In the genomic region with DNA sequence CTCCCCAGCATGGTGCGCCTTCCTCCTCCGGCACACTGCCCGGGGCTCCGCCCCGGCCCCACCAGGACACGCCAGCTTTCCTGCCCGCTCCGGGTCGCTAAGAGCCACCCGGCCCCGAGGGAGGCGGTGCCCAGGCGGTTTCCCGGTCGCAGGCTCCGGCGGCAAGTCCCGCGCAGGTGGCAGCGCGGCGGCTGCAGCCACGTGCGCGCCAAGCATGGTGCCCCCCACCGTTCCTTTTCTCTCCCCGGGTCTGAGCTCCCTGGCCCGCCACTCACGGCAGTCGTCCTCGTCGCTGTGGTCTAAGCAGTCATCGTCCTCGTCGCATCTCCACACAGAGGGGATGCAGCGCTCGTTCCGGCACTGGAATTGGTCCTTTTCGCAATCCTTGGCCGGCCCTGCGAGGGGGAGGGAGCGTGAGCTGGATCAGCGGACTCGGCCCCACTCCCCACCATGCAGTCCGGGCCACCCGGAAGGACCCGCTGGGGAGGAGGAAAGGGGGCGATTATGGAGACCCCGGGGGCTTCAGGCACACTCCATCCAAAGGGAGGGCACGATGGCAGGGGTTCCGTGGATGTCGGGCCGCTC, we compare ENCODE assay signal across 1 cellular context.
TF ChIP-seq lines count a peak whose summit lies in the region.

No MANE protein-coding gene starts in this region.

TF ChIP-seq in HepG2, 621 proteins besides CTCF, POLR2A, EP300 and RAD21 (continued from another document and continues in another):
- TF ChIP-seq BRF2 (CRISPR knock-in tag; IDR thresholded peaks at IDR 0.05) (no peak), SPEN (CRISPR knock-in tag; IDR thresholded peaks at IDR 0.05; ENCODE audit: low read depth) (no peak), RBM22 (optimal IDR thresholded peaks at IDR 0.05; ENCODE audit: low read length) (no peak), KDM4B (CRISPR knock-in tag; IDR thresholded peaks at IDR 0.05) (no peak), GRHL1 (CRISPR knock-in tag; conservative IDR thresholded peaks at IDR 0.05) (no peak), ZSCAN29 (CRISPR knock-in tag; conservative IDR thresholded peaks at IDR 0.05) (no peak), SOX13 (IDR thresholded peaks at IDR 0.05) (no peak), SOX13 (CRISPR knock-in tag; conservative IDR thresholded peaks at IDR 0.05 in 1 of 2, IDR thresholded peaks at IDR 0.05 in 1 of 2) (no peak), GTF2F1 (IDR thresholded peaks at IDR 0.05; ENCODE audit: low read length) (no peak), SKI (IDR thresholded peaks at IDR 0.05; ENCODE audit: partially characterized antibody) (no peak), ZNF101 (CRISPR knock-in tag; IDR thresholded peaks at IDR 0.05; ENCODE audit: borderline replicate concordance, low read depth) (no peak), GATA4 (IDR thresholded peaks at IDR 0.05; ENCODE audit: borderline replicate concordance, low read depth) (no peak), MYC (CRISPR knock-in tag; IDR thresholded peaks at IDR 0.05; ENCODE audit: borderline replicate concordance) (peak; percentile 89), ZNF337 (CRISPR knock-in tag; IDR thresholded peaks at IDR 0.05; ENCODE audit: borderline replicate concordance, low read depth) (no peak), BATF2 (CRISPR knock-in tag; IDR thresholded peaks at IDR 0.05) (no peak), HNRNPUL1 (IDR thresholded peaks at IDR 0.05; ENCODE audit: low read depth, low read length) (no peak), ZSCAN20 (CRISPR knock-in tag; IDR thresholded peaks at IDR 0.05; ENCODE audit: borderline replicate concordance) (no peak), ZNF720 (CRISPR knock-in tag; IDR thresholded peaks at IDR 0.05) (no peak), ZBTB8A (CRISPR knock-in tag; IDR thresholded peaks at IDR 0.05; ENCODE audit: borderline replicate concordance, low read depth) (no peak), MLLT10 (CRISPR knock-in tag; IDR thresholded peaks at IDR 0.05) (no peak), AGO2 (optimal IDR thresholded peaks at IDR 0.05; ENCODE audit: low read depth, low read length) (peak; percentile 57), ZNF567 (CRISPR knock-in tag; IDR thresholded peaks at IDR 0.05; ENCODE audit: borderline replicate concordance) (no peak), TARDBP (CRISPR knock-in tag; IDR thresholded peaks at IDR 0.05) (no peak), TEAD3 (CRISPR knock-in tag; optimal IDR thresholded peaks at IDR 0.05; ENCODE audit: borderline replicate concordance) (no peak), KAT2B (IDR thresholded peaks at IDR 0.05; ENCODE audit: borderline replicate concordance, low read depth, low read length) (no peak), EED (CRISPR knock-in tag; IDR thresholded peaks at IDR 0.05) (no peak), CHD4 (IDR thresholded peaks at IDR 0.05; ENCODE audit: borderline replicate concordance, low read length) (no peak), AFF4 (CRISPR knock-in tag; IDR thresholded peaks at IDR 0.05) (no peak), RFX3 (CRISPR knock-in tag; IDR thresholded peaks at IDR 0.05) (no peak), THAP11 (CRISPR knock-in tag; IDR thresholded peaks at IDR 0.05) (no peak), USF2 (IDR thresholded peaks at IDR 0.05; ENCODE audit: low read depth, low read length) (no peak), USF2 (CRISPR knock-in tag; IDR thresholded peaks at IDR 0.05; ENCODE audit: borderline replicate concordance) (no peak), ZNF510 (CRISPR knock-in tag; IDR thresholded peaks at IDR 0.05; ENCODE audit: low read depth) (no peak), ZNF30 (CRISPR knock-in tag; IDR thresholded peaks at IDR 0.05) (no peak), ZNF333 (CRISPR knock-in tag; IDR thresholded peaks at IDR 0.05; ENCODE audit: borderline replicate concordance) (no peak), PHB2 (IDR thresholded peaks at IDR 0.05; ENCODE audit: partially characterized antibody) (no peak)
- TF ChIP-seq, protein P1, sequence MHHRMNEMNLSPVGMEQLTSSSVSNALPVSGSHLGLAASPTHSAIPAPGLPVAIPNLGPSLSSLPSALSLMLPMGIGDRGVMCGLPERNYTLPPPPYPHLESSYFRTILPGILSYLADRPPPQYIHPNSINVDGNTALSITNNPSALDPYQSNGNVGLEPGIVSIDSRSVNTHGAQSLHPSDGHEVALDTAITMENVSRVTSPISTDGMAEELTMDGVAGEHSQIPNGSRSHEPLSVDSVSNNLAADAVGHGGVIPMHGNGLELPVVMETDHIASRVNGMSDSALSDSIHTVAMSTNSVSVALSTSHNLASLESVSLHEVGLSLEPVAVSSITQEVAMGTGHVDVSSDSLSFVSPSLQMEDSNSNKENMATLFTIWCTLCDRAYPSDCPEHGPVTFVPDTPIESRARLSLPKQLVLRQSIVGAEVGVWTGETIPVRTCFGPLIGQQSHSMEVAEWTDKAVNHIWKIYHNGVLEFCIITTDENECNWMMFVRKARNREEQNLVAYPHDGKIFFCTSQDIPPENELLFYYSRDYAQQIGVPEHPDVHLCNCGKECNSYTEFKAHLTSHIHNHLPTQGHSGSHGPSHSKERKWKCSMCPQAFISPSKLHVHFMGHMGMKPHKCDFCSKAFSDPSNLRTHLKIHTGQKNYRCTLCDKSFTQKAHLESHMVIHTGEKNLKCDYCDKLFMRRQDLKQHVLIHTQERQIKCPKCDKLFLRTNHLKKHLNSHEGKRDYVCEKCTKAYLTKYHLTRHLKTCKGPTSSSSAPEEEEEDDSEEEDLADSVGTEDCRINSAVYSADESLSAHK (CRISPR knock-in tag; IDR thresholded peaks at IDR 0.05; ENCODE audit: borderline replicate concordance), result no peak
- TF ChIP-seq, protein P2, sequence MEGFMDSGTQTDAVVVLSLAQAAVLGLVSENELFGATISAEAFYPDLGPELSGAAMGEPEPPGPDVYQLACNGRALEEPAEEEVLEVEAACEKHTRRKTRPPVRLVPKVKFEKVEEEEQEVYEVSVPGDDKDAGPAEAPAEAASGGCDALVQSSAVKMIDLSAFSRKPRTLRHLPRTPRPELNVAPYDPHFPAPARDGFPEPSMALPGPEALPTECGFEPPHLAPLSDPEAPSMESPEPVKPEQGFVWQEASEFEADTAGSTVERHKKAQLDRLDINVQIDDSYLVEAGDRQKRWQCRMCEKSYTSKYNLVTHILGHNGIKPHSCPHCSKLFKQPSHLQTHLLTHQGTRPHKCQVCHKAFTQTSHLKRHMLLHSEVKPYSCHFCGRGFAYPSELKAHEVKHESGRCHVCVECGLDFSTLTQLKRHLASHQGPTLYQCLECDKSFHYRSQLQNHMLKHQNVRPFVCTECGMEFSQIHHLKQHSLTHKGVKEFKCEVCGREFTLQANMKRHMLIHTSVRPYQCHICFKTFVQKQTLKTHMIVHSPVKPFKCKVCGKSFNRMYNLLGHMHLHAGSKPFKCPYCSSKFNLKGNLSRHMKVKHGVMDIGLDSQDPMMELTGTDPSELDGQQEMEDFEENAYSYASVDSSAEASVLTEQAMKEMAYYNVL (CRISPR knock-in tag; IDR thresholded peaks at IDR 0.05; ENCODE audit: borderline replicate concordance), result no peak
- TF ChIP-seq, protein P3, sequence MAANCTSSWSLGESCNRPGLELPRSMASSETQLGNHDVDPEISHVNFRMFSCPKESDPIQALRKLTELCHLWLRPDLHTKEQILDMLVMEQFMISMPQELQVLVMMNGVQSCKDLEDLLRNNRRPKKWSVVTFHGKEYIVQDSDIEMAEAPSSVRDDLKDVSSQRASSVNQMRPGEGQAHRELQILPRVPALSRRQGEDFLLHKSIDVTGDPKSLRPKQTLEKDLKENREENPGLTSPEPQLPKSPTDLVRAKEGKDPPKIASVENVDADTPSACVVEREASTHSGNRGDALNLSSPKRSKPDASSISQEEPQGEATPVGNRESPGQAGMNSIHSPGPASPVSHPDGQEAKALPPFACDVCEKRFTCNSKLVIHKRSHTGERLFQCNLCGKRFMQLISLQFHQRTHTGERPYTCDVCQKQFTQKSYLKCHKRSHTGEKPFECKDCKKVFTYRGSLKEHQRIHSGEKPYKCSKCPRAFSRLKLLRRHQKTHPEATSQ (CRISPR knock-in tag; IDR thresholded peaks at IDR 0.05; ENCODE audit: borderline replicate concordance), result no peak
- TF ChIP-seq, protein P4, sequence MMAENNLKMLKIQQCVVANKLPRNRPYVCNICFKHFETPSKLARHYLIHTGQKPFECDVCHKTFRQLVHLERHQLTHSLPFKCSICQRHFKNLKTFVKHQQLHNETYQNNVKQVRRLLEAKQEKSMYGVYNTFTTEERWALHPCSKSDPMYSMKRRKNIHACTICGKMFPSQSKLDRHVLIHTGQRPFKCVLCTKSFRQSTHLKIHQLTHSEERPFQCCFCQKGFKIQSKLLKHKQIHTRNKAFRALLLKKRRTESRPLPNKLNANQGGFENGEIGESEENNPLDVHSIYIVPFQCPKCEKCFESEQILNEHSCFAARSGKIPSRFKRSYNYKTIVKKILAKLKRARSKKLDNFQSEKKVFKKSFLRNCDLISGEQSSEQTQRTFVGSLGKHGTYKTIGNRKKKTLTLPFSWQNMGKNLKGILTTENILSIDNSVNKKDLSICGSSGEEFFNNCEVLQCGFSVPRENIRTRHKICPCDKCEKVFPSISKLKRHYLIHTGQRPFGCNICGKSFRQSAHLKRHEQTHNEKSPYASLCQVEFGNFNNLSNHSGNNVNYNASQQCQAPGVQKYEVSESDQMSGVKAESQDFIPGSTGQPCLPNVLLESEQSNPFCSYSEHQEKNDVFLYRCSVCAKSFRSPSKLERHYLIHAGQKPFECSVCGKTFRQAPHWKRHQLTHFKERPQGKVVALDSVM (CRISPR knock-in tag; IDR thresholded peaks at IDR 0.05), result 0 out of 2 replicates have a peak, but pooled peaks have one; percentile 8
